In the genomic region with DNA sequence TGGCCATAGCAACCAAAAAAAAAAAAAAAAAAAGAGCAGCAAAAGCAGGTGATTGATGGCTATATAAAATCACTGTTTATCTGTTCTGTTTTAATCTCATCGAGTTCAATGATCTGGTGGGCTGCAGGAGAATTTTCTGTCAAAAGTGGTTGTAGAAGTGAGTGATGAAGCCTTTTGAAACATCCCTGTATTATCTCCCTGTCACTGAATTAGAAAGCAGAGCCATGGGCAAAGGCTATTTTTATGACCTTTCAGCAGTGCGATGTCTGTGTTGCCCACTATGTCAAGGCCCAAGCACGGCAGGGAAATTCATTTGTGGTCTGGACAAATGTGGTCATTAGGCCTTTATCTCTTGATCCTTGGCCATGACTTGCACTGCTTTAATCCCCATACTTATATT, we compare ENCODE assay signal across 32 cellular contexts. TPM values are rescaled to one million over a fixed set of nuclear protein-coding genes. Genes with fewer than 3 reads are reported as not detected.
"Had no signal": no experiment of that assay in that cellular context is flagged by ENCODE, and none has a peak within 500 bp of the region (broad histone marks: within the 10 kb centered on the region; RNA-seq: fewer than 3 reads in every experiment).

No MANE protein-coding gene starts in this region.

- H3K27me3 Mint-ChIP-seq: effector memory CD8-positive, alpha-beta T cell; stimulated activated naive B cell treated with anti-CD40 and anti-IgM and Interleukin-4, amounts not matched to agents 10 μg/mL and 1 μg/mL and 100 μg/mL, for 72 hours had no signal

- H3K36me3 Mint-ChIP-seq: naive thymus-derived CD4-positive, alpha-beta T cell; stimulated activated naive B cell treated with anti-CD40 and anti-IgM and Interleukin-4, amounts not matched to agents 10 μg/mL and 1 μg/mL and 100 μg/mL, for 72 hours had no signal

- ATAC-seq: effector memory CD8-positive, alpha-beta T cell; esophagus mucosa; gastrocnemius medialis; heart left ventricle; left cardiac atrium; left ventricle myocardium superior; lower lobe of right lung; mucosa of descending colon; naive thymus-derived CD4-positive, alpha-beta T cell; psoas muscle; right cardiac atrium; stimulated activated naive B cell treated with anti-CD40 and anti-IgM and Interleukin-4, amounts not matched to agents 10 μg/mL and 1 μg/mL and 100 μg/mL, for 72 hours had no signal

- DNase-seq: cerebellar nuclear complex; cortex of kidney; effector memory CD8-positive, alpha-beta T cell; gastrocnemius medialis; heart left ventricle; kidney; left cardiac atrium; left ventricle myocardium superior; lower lobe of right lung; mucosa of descending colon; naive thymus-derived CD4-positive, alpha-beta T cell; nucleus accumbens; posterior cingulate gyrus; psoas muscle; right cardiac atrium; sigmoid colon; stimulated activated CD4-positive, alpha-beta T cell treated with anti-CD3 and anti-CD28 coated beads, Interleukin-15, amount 100 ng/mL, for 24 hours; stimulated activated CD4-positive, alpha-beta T cell treated with anti-CD3 and anti-CD28 coated beads, Interleukin-2, amount 100 ng/mL, for 48 hours; stimulated activated naive B cell treated with anti-CD40 and anti-IgM and Interleukin-4, amounts not matched to agents 10 μg/mL and 1 μg/mL and 100 μg/mL, for 72 hours; upper lobe of left lung had no signal

- H3K79me2 ChIP-seq: hepatocyte had no signal

- H3K4me2 ChIP-seq: hepatocyte had no signal

- H3K27me3 ChIP-seq: gastrocnemius medialis, hepatocyte, sigmoid colon, tibial nerve, upper lobe of left lung had no signal

- H3K4me3 Mint-ChIP-seq: effector memory CD8-positive, alpha-beta T cell; naive thymus-derived CD4-positive, alpha-beta T cell; nephron; stimulated activated naive B cell treated with anti-CD40 and anti-IgM and Interleukin-4, amounts not matched to agents 10 μg/mL and 1 μg/mL and 100 μg/mL, for 72 hours; stimulated activated naive CD8-positive, alpha-beta T cell treated with anti-CD3 and anti-CD28 coated beads, Interleukin-15, Interleukin-2, amounts not matched to agents 100 ng/mL and 50 ng/mL, for 24 hours had no signal

- H3K9me3 Mint-ChIP-seq: effector memory CD8-positive, alpha-beta T cell; naive thymus-derived CD4-positive, alpha-beta T cell; nephron; stimulated activated naive B cell treated with anti-CD40 and anti-IgM and Interleukin-4, amounts not matched to agents 10 μg/mL and 1 μg/mL and 100 μg/mL, for 72 hours; stimulated activated naive CD8-positive, alpha-beta T cell treated with anti-CD3 and anti-CD28 coated beads, Interleukin-15, Interleukin-2, amounts not matched to agents 100 ng/mL and 50 ng/mL, for 24 hours had no signal

- H3K27ac ChIP-seq: epithelial cell of prostate, gastrocnemius medialis, heart left ventricle, hepatocyte, lower lobe of right lung, psoas muscle, sigmoid colon, skin epidermis, thoracic aorta, tibial nerve, upper lobe of left lung had no signal

- H2AFZ ChIP-seq: hepatocyte had no signal

- H3K4me1 Mint-ChIP-seq: naive thymus-derived CD4-positive, alpha-beta T cell; stimulated activated naive B cell treated with anti-CD40 and anti-IgM and Interleukin-4, amounts not matched to agents 10 μg/mL and 1 μg/mL and 100 μg/mL, for 72 hours had no signal

- H3K4me1 ChIP-seq: gastrocnemius medialis, lower lobe of right lung, psoas muscle, upper lobe of left lung had no signal

- H3K36me3 ChIP-seq: gastrocnemius medialis, heart left ventricle, lower lobe of right lung, sigmoid colon, thoracic aorta, tibial nerve, upper lobe of left lung had no signal

- H3K9me3 ChIP-seq: gastrocnemius medialis, heart left ventricle, lower lobe of right lung, mucosa of descending colon, psoas muscle, sigmoid colon, thoracic aorta, tibial nerve, upper lobe of left lung had no signal

- H3K4me3 ChIP-seq: gastrocnemius medialis, heart left ventricle, hepatocyte, lower lobe of right lung, mucosa of descending colon, psoas muscle, sigmoid colon, skin epidermis, thoracic aorta, tibial nerve, upper lobe of left lung had no signal

- H3K27ac Mint-ChIP-seq: effector memory CD8-positive, alpha-beta T cell; naive thymus-derived CD4-positive, alpha-beta T cell; nephron; stimulated activated naive B cell treated with anti-CD40 and anti-IgM and Interleukin-4, amounts not matched to agents 10 μg/mL and 1 μg/mL and 100 μg/mL, for 72 hours; stimulated activated naive CD8-positive, alpha-beta T cell treated with anti-CD3 and anti-CD28 coated beads, Interleukin-15, Interleukin-2, amounts not matched to agents 100 ng/mL and 50 ng/mL, for 24 hours had no signal

RNA-seq across cellular contexts. Expression of a gene that starts 59.9 kb away (rescaled TPM):
- total RNA-seq: dermis microvascular lymphatic vessel endothelial cell; esophagus mucosa; gastrocnemius medialis; glomerular endothelial cell; heart left ventricle; hepatocyte; kidney; left cardiac atrium; left ventricle myocardium superior; lower lobe of right lung; mucosa of descending colon; naive thymus-derived CD4-positive, alpha-beta T cell; osteocyte; psoas muscle; renal cortical epithelial cell; right cardiac atrium; sigmoid colon; thoracic aorta; tibial nerve; upper lobe of left lung had no signal
- polyA plus RNA-seq: heart left ventricle; hepatocyte; naive thymus-derived CD4-positive, alpha-beta T cell; psoas muscle; right cardiac atrium; sigmoid colon had no signal
